8 cellular contexts compared by ENCODE assay signal in the genomic region with DNA sequence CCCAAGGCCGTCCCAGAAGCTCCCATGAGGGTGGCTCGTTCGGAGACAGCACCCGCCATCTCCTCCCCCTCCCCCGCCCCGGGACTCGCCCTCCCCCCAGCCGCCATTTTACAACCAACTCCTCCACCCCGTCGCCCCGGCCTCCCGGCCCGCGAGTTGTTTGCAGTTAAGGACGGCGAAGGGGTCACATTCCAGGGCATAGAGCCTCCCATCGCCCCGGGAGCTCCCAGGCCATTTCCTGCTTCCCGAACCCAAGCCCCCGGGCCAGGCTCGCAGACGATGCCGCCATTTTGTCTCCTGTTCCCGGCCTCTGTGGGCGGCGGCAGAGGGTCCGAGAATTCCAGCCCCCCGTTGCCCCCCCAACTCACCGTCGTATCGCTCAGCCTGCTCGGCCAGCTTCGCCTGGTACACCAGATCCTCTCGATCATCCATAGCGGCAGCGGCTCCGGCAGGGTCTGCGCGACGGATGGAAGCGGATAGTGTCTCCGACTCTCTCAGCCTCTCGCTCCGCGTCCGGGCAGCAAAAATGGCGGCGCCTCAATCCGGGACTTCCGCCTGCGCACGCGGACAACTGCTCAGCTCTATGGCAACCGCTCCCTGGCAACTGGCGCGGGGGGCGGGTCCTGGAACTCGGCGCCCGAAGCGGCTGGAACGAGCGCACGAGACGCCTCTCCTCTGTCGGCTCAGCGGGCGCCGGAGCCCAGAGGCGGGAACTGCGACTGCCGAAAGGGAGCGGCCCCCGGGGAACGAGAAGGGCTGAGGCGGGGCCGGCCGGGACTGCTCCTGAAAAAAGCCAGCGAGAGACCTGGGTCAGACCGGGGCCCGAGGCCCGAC. TPM values are rescaled to one million over a fixed set of nuclear protein-coding genes. Genes with fewer than 3 reads are reported as not detected.
DNase-seq lines count a peak whose midpoint lies in the region; ATAC-seq, FAIRE-seq and TF ChIP-seq lines count a peak whose summit lies in the region.

A gene (minus strand): TSS at position 544 of the 834 bp plus-strand sequence. CDS start 112 bp downstream, at position 432.

- H3K4me3 ChIP-seq in A673 (ENCODE audit: low read depth, low read length, poor library complexity, severe bottlenecking) (peak within 1 kb of the TSS; percentile 97), WERI-Rb-1 (ENCODE audit: low read depth, low read length) (peak within 1 kb of the TSS; percentile 98), mammary epithelial cell (replicated peaks in 1 of 3; ENCODE audit: insufficient read depth in 1 of 3, low read depth in 2 of 3, low read length in 3 of 3) (peak within 1 kb of the TSS; percentile 75 to 97 (median 90)), iPS-20b (ENCODE audit: low read length) (peak within 1 kb of the TSS; percentile 100), small intestine (ENCODE audit: low read depth in 1 of 2, low read length in 2 of 2) (peak within 1 kb of the TSS; percentile 65 to 98)

- H3K9ac ChIP-seq in mammary epithelial cell (ENCODE audit: insufficient read depth, low read length) (peak within 1 kb of the TSS; percentile 99), iPS-20b (ENCODE audit: low read depth, low read length) (peak within 1 kb of the TSS; percentile 100)

- BruUV-seq in A673 (replicated peaks; lab: Mats Ljungman, UMichigan) (no TSS peak), mammary epithelial cell (replicated peaks; lab: Mats Ljungman, UMichigan) (no TSS peak)

- DNase-seq in A673 (ENCODE audit: low spot score) = peak; percentile 99
- DNase-seq in NCI-H2196 treated with DMSO at 0.1 percent for 48 hours (lab: John Stamatoyannopoulos, UW; ENCODE audit: unreplicated experiment) = peak; percentile 65
- DNase-seq in WERI-Rb-1 = peak; percentile 98
- peak; percentile 96 for DNase-seq in mammary epithelial cell
- peak; percentile 95 for DNase-seq in small intestine

- CTCF ChIA-PET in A673 (lab: Charles Lee) = interaction anchor here (1.3 kb wide), 1 partner anchor 35 kb away, joined by 3 read pairs; no protein-coding TSS in a partner anchor
- CTCF ChIA-PET in mammary epithelial cell (lab: Charles Lee; ENCODE audit: low non-redundant PET) = interaction anchor here (0.6 kb wide), 1 partner anchor 35 kb away, joined by 3 read pairs; no protein-coding TSS in a partner anchor

- ATAC-seq in GM18870 (IDR thresholded peaks at IDR 0.05; ENCODE audit: unreplicated experiment) (peak; percentile 71), HG03135 (IDR thresholded peaks at IDR 0.05; ENCODE audit: unreplicated experiment) (peak; percentile 85)

- intact Hi-C loops in A673 (cut with micrococcal nuclease; ENCODE audit: unreplicated experiment) (no loop called here), mammary epithelial cell (cut with micrococcal nuclease) (loop anchor here (2.0 kb wide), 2 partner anchors 35 to 57 kb away; a partner anchor contains a TSS)

- TF ChIP-seq CTCF in A673 (conservative IDR thresholded peaks at IDR 0.05; ENCODE audit: low read depth, low read length) (no peak), WERI-Rb-1 (IDR thresholded peaks at IDR 0.05; ENCODE audit: low read depth, low read length) (no peak), mammary epithelial cell (conservative IDR thresholded peaks at IDR 0.05 in 1 of 2, IDR thresholded peaks at IDR 0.05 in 1 of 2; ENCODE audit: extremely low read depth in 1 of 2, insufficient read depth in 1 of 2, low read depth in 1 of 2, low read length in 2 of 2) (no peak)

- 2% methylated on average over 25 of the region's 82 CpGs for WGBS in mammary epithelial cell (ENCODE audit: low coverage, missing lambda C conversion rate)
- 0 to 1% (median 0%) methylated on average over 79 to 82 of the region's 82 CpGs for WGBS in small intestine, 3 donors

- in situ Hi-C loops in mammary epithelial cell (cut with MboI; ENCODE audit: low sequenced_read_pairs in 2 of 2) = no loop called here

- H3K4me1 ChIP-seq in A673 (ENCODE audit: insufficient read depth, low read length, poor library complexity, severe bottlenecking) (peaks cover 16% of the 10 kb centered on the region), mammary epithelial cell (ENCODE audit: insufficient read depth, low read length) (peaks cover 9% of the 10 kb centered on the region), iPS-20b (ENCODE audit: insufficient read depth, low read length) (peaks cover 8% of the 10 kb centered on the region; the same call in 1 of the 2 replicates), small intestine (ENCODE audit: control insufficient read depth in 2 of 2, insufficient read depth in 1 of 2, low read depth in 1 of 2, low read length in 1 of 2) (peaks cover 0 to 7% of the 10 kb centered on the region in 2 donors)

- no peaks in the 10 kb centered on the region for H3K9me3 ChIP-seq in A673 (ENCODE audit: low read depth, low read length, poor library complexity, severe bottlenecking)
- peaks cover 5% of the 10 kb centered on the region for H3K9me3 ChIP-seq in WERI-Rb-1 (ENCODE audit: severe bottlenecking)
- H3K9me3 ChIP-seq in mammary epithelial cell (replicated peaks; ENCODE audit: insufficient read depth, low read length) = no peaks in the 10 kb centered on the region
- H3K9me3 ChIP-seq in iPS-20b (ENCODE audit: insufficient read depth, low read depth, low read length) = no peaks in the 10 kb centered on the region
- H3K9me3 ChIP-seq in small intestine (ENCODE audit: control insufficient read depth, low read depth) = no peaks in the 10 kb centered on the region

- H3K36me3 ChIP-seq in A673 (ENCODE audit: insufficient read depth, low read length, poor library complexity, severe bottlenecking) (peaks cover 18% of the 10 kb centered on the region), WERI-Rb-1 (peaks cover 44% of the 10 kb centered on the region), mammary epithelial cell (ENCODE audit: insufficient read depth, low read length) (no peaks in the 10 kb centered on the region), iPS-20b (ENCODE audit: insufficient read depth, low read depth, low read length) (peaks cover 17% of the 10 kb centered on the region), small intestine (ENCODE audit: control insufficient read depth in 2 of 2, insufficient read depth in 2 of 2, low read length in 2 of 2) (no peaks in the 10 kb centered on the region)

- H3K79me2 ChIP-seq in mammary epithelial cell (ENCODE audit: insufficient read depth, low read length) = peaks cover 52% of the 10 kb centered on the region

- dilution Hi-C loops in mammary epithelial cell (cut with HindIII; ENCODE audit: low sequenced_read_pairs) = no loop called here

- no peaks in the 10 kb centered on the region for H3K27me3 ChIP-seq in A673 (replicated peaks; ENCODE audit: insufficient read depth, low read depth, low read length, poor library complexity)
- H3K27me3 ChIP-seq in WERI-Rb-1 (ENCODE audit: insufficient read depth, low read depth, severe bottlenecking) = no peaks in the 10 kb centered on the region
- H3K27me3 ChIP-seq in mammary epithelial cell (ENCODE audit: insufficient read depth, low read length) = no peaks in the 10 kb centered on the region
- no peaks in the 10 kb centered on the region for H3K27me3 ChIP-seq in iPS-20b (ENCODE audit: insufficient read depth, low read length)
- H3K27me3 ChIP-seq in small intestine (ENCODE audit: control insufficient read depth in 2 of 2, insufficient read depth in 2 of 2, low read length in 2 of 2) = no peaks in the 10 kb centered on the region

- POLR2A ChIA-PET in A673 (lab: Charles Lee; ENCODE audit: low non-redundant PET) = interaction anchor here (0.6 to 0.7 kb wide), 3 partner anchors 11 to 1120 kb away, joined by 8 to 19 read pairs (median 14); no protein-coding TSS in a partner anchor

- H4K20me1 ChIP-seq in mammary epithelial cell (ENCODE audit: insufficient read depth, low read length) = peaks cover 9% of the 10 kb centered on the region

- H3K27ac ChIP-seq in A673 (ENCODE audit: low read depth, low read length, poor library complexity, severe bottlenecking) = peak within 1 kb of the TSS; percentile 98
- H3K27ac ChIP-seq in WERI-Rb-1 = peak within 1 kb of the TSS; percentile 100
- peak within 1 kb of the TSS; percentile 96 for H3K27ac ChIP-seq in mammary epithelial cell (ENCODE audit: insufficient read depth, low read depth, low read length)
- peak within 1 kb of the TSS; percentile 73 for H3K27ac ChIP-seq in iPS-20b (ENCODE audit: low read length)
- H3K27ac ChIP-seq in small intestine (ENCODE audit: low read depth in 1 of 2, low read length in 1 of 2) = peak within 1 kb of the TSS; percentile 71 to 97

- FAIRE-seq in small intestine (lab: Jason Lieb, UNC) = no peak

- H2AFZ ChIP-seq in mammary epithelial cell (ENCODE audit: low read depth, low read length) = peak within 1 kb of the TSS; percentile 92

- H3K4me2 ChIP-seq in mammary epithelial cell (ENCODE audit: insufficient read depth, low read depth, low read length) = peak within 1 kb of the TSS; percentile 89

RNA-seq across cellular contexts. Expression of the gene that starts here (rescaled TPM):
- 1,404 and 1,447 TPM in 2 replicates for total RNA-seq in A673 (2021)
- 100 to 1,000 TPM; 528 to 689 TPM for total RNA-seq in mammary epithelial cell
- polyA plus RNA-seq in mammary epithelial cell = 1,045 TPM
- polyA minus RNA-seq in mammary epithelial cell = 400 TPM
- polyA plus RNA-seq in small intestine = 100 to 1,000 TPM; 235 to 390 (median 253) TPM

Comparison
In these comparisons a context has a peak if more than half of its experiments do, and no peak if none do; other contexts are left out.
1. Peak in every context shown above with its lines: DNase-seq, ATAC-seq, H3K4me3 ChIP-seq and H3K27ac ChIP-seq.